Comparison of ENCODE assay signal across 26 cellular contexts in genomic region chr7:50391386-50391785, GRCh38. TPM values are rescaled to one million over a fixed set of nuclear protein-coding genes. Genes with fewer than 3 reads are reported as not detected.
A peak's percentile ranks its signal among the peaks of the same experiment; 100 is the strongest.
DNase-seq lines count a peak whose midpoint lies in the region; ATAC-seq, FAIRE-seq and TF ChIP-seq lines count a peak whose summit lies in the region.
"Had no signal": no experiment of that assay in that cellular context is flagged by ENCODE, and none has a peak within 500 bp of the region (broad histone marks: within the 10 kb centered on the region; RNA-seq: fewer than 3 reads in every experiment).

No MANE protein-coding gene starts in this region.

- peak overlapping the region; percentile 97 for H3K27ac Mint-ChIP-seq in activated CD4-positive, alpha-beta T cell treated with anti-CD3 and anti-CD28 coated beads, Interleukin-2, amount 10 ng/mL, durations not matched to agents 24 days and 14 days
- H3K27ac Mint-ChIP-seq in activated T-helper 1 cell treated with anti-CD3 and anti-CD28 coated beads, Interleukin-12 subunit alpha, Interleukin-12 subunit beta, Interleukin-2, Interleukin-4 antibody, amounts not matched to agents 30 ng/mL and 10 ng/mL and 1 ng/mL, durations not matched to agents 14 hours and 24 hours and 36 hours = peak overlapping the region; percentile 82
- peak overlapping the region; percentile 87 to 98 (median 95) for H3K27ac Mint-ChIP-seq in naive thymus-derived CD4-positive, alpha-beta T cell
- H3K27ac Mint-ChIP-seq in WTC11 = no peak overlapping the region
- H3K27ac Mint-ChIP-seq: GM23338 had no signal

- no peak for DNase-seq in activated CD4-positive, alpha-beta T cell treated with anti-CD3 and anti-CD28 coated beads, Interleukin-2, amount 10 ng/mL, durations not matched to agents 24 days and 14 days
- no peak for DNase-seq in activated CD4-positive, alpha-beta T cell treated with anti-CD3 and anti-CD28 coated beads for 48 hours
- DNase-seq in D721Med (ENCODE audit: insufficient read length, low spot score) (peak; percentile 47), DMS79 (lab: John Stamatoyannopoulos, UW) (no peak), WTC11 (ENCODE audit: low spot score) (no peak), Peyer's patch (no peak)
- DNase-seq in activated T-helper 1 cell treated with anti-CD3 and anti-CD28 coated beads, Interleukin-12 subunit alpha, Interleukin-12 subunit beta, Interleukin-2, Interleukin-4 antibody, amounts not matched to agents 30 ng/mL and 10 ng/mL and 1 ng/mL, durations not matched to agents 14 hours and 24 hours and 36 hours (ENCODE audit: low spot score) = no peak
- DNase-seq in naive thymus-derived CD4-positive, alpha-beta T cell = no peak
- DNase-seq: activated gamma-delta T cell; cerebellar nuclear complex; DMS53; effector CD8-positive, alpha-beta T cell; gastrocnemius medialis; IMR-90; mammary epithelial cell; NCI-H1417; NCI-H2107; NCI-H510A treated with DMSO at 0.1 percent for 48 hours; right lobe of liver; Right ventricle myocardium superior; stimulated activated CD4-positive, alpha-beta T cell treated with anti-CD3 and anti-CD28 coated beads, Interleukin-15, amount 100 ng/mL, for 24 hours had no signal

- peak; percentile 48 for FAIRE-seq in D721Med (lab: Jason Lieb, UNC)
- FAIRE-seq: A549, GM12892 had no signal

- TF ChIP-seq CTCF in D721Med (IDR thresholded peaks at IDR 0.05; ENCODE audit: insufficient read depth, missing control alignments) = no peak
- TF ChIP-seq CTCF in WTC11 (IDR thresholded peaks at IDR 0.05) = no peak
- no peak for TF ChIP-seq CTCF in Peyer's patch (IDR thresholded peaks at IDR 0.05)

- H3K4me3 Mint-ChIP-seq in activated CD4-positive, alpha-beta T cell treated with anti-CD3 and anti-CD28 coated beads, Interleukin-2, amount 10 ng/mL, durations not matched to agents 24 days and 14 days = peak overlapping the region; percentile 46
- H3K4me3 Mint-ChIP-seq in activated T-helper 1 cell treated with anti-CD3 and anti-CD28 coated beads, Interleukin-12 subunit alpha, Interleukin-12 subunit beta, Interleukin-2, Interleukin-4 antibody, amounts not matched to agents 30 ng/mL and 10 ng/mL and 1 ng/mL, durations not matched to agents 14 hours and 24 hours and 36 hours = peak overlapping the region; percentile 48
- H3K4me3 Mint-ChIP-seq in naive thymus-derived CD4-positive, alpha-beta T cell = peak overlapping the region in 9 of 10 donors; percentile 10 to 82 (median 52)
- no peak overlapping the region for H3K4me3 Mint-ChIP-seq in WTC11
- H3K4me3 Mint-ChIP-seq: GM23338 had no signal

- peaks cover 65 to 80% of the 10 kb centered on the region in 2 donors for H3K4me1 ChIP-seq in naive thymus-derived CD4-positive, alpha-beta T cell (ENCODE audit: control insufficient read depth in 2 of 2, insufficient read depth in 2 of 2, low read length in 2 of 2)
- peaks cover 0 to 28% (median 7%) of the 10 kb centered on the region in 4 donors for H3K4me1 ChIP-seq in Peyer's patch
- H3K4me1 ChIP-seq: A549, esophagus muscularis mucosa, gastrocnemius medialis, right lobe of liver had no signal

- no peaks in the 10 kb centered on the region for H3K27me3 ChIP-seq in naive thymus-derived CD4-positive, alpha-beta T cell (ENCODE audit: control insufficient read depth in 2 of 2, insufficient read depth in 2 of 2, low read length in 2 of 2)
- no peaks in the 10 kb centered on the region for H3K27me3 ChIP-seq in Peyer's patch
- H3K27me3 ChIP-seq: esophagus muscularis mucosa, gastrocnemius medialis, right lobe of liver had no signal

- peaks cover 73% of the 10 kb centered on the region for H3K4me1 Mint-ChIP-seq in activated CD4-positive, alpha-beta T cell treated with anti-CD3 and anti-CD28 coated beads, Interleukin-2, amount 10 ng/mL, durations not matched to agents 24 days and 14 days
- H3K4me1 Mint-ChIP-seq in activated T-helper 1 cell treated with anti-CD3 and anti-CD28 coated beads, Interleukin-12 subunit alpha, Interleukin-12 subunit beta, Interleukin-2, Interleukin-4 antibody, amounts not matched to agents 30 ng/mL and 10 ng/mL and 1 ng/mL, durations not matched to agents 14 hours and 24 hours and 36 hours (ENCODE audit: low read depth) = peaks cover 75% of the 10 kb centered on the region
- peaks cover 59 to 97% (median 93%) of the 10 kb centered on the region in 7 donors for H3K4me1 Mint-ChIP-seq in naive thymus-derived CD4-positive, alpha-beta T cell
- H3K4me1 Mint-ChIP-seq in WTC11 = peaks cover 14% of the 10 kb centered on the region
- H3K4me1 Mint-ChIP-seq: GM23338 had no signal

- TF ChIP-seq POLR2A in Peyer's patch (IDR thresholded peaks at IDR 0.05) = no peak

- H3K9me3 Mint-ChIP-seq in activated CD4-positive, alpha-beta T cell treated with anti-CD3 and anti-CD28 coated beads, Interleukin-2, amount 10 ng/mL, durations not matched to agents 24 days and 14 days = no peaks in the 10 kb centered on the region
- H3K9me3 Mint-ChIP-seq in activated T-helper 1 cell treated with anti-CD3 and anti-CD28 coated beads, Interleukin-12 subunit alpha, Interleukin-12 subunit beta, Interleukin-2, Interleukin-4 antibody, amounts not matched to agents 30 ng/mL and 10 ng/mL and 1 ng/mL, durations not matched to agents 14 hours and 24 hours and 36 hours = no peaks in the 10 kb centered on the region
- peaks cover 0 to 3% (median 0%) of the 10 kb centered on the region in 11 donors for H3K9me3 Mint-ChIP-seq in naive thymus-derived CD4-positive, alpha-beta T cell
- no peaks in the 10 kb centered on the region for H3K9me3 Mint-ChIP-seq in WTC11
- H3K9me3 Mint-ChIP-seq: GM23338 had no signal

- peak overlapping the region; percentile 60 for H3K27ac ChIP-seq in naive thymus-derived CD4-positive, alpha-beta T cell (ENCODE audit: low read depth, low read length)
- no peak overlapping the region for H3K27ac ChIP-seq in Peyer's patch
- H3K27ac ChIP-seq: A549, esophagus muscularis mucosa, gastrocnemius medialis, right lobe of liver, thoracic aorta had no signal

- no peaks in the 10 kb centered on the region for H3K9me3 ChIP-seq in naive thymus-derived CD4-positive, alpha-beta T cell (ENCODE audit: control insufficient read depth in 2 of 3, low read length in 3 of 3)
- no peaks in the 10 kb centered on the region for H3K9me3 ChIP-seq in Peyer's patch
- H3K9me3 ChIP-seq: A549, esophagus muscularis mucosa, gastrocnemius medialis, right lobe of liver, thoracic aorta had no signal

- intact Hi-C loops in activated CD4-positive, alpha-beta T cell treated with anti-CD3 and anti-CD28 coated beads, Interleukin-2, amount 10 ng/mL, durations not matched to agents 24 days and 14 days (cut with micrococcal nuclease) = no loop called here
- intact Hi-C loops in activated T-helper 1 cell treated with anti-CD3 and anti-CD28 coated beads, Interleukin-12 subunit alpha, Interleukin-12 subunit beta, Interleukin-2, Interleukin-4 antibody, amounts not matched to agents 30 ng/mL and 10 ng/mL and 1 ng/mL, durations not matched to agents 14 hours and 24 hours and 36 hours (cut with micrococcal nuclease) = no loop called here
- intact Hi-C loops in naive thymus-derived CD4-positive, alpha-beta T cell (cut with micrococcal nuclease) = no loop called here

- H3K36me3 ChIP-seq in naive thymus-derived CD4-positive, alpha-beta T cell (ENCODE audit: control insufficient read depth in 2 of 3, insufficient read depth in 3 of 3, low read length in 3 of 3) = peaks cover 35 to 83% (median 50%) of the 10 kb centered on the region in 3 experiments
- H3K36me3 ChIP-seq in Peyer's patch = peaks cover 0 to 3% (median 0%) of the 10 kb centered on the region in 3 donors
- H3K36me3 ChIP-seq: esophagus muscularis mucosa, gastrocnemius medialis, right lobe of liver, thoracic aorta had no signal

- CTCF ChIA-PET in naive thymus-derived CD4-positive, alpha-beta T cell (lab: Charles Lee) = no interaction called here
- CTCF ChIA-PET in WTC11 (lab: Charles Lee) = interaction anchor here (1.3 kb wide), 1 partner anchor 12 kb away, joined by 3 read pairs; no protein-coding TSS in a partner anchor

- no peak for ATAC-seq in naive thymus-derived CD4-positive, alpha-beta T cell
- ATAC-seq in WTC11 = no peak
- ATAC-seq: A549, gastrocnemius medialis, GM23338, right lobe of liver had no signal

- no peak overlapping the region for H3K4me3 ChIP-seq in naive thymus-derived CD4-positive, alpha-beta T cell (ENCODE audit: low read length)
- H3K4me3 ChIP-seq in Peyer's patch = no peak overlapping the region
- H3K4me3 ChIP-seq: A549, esophagus muscularis mucosa, gastrocnemius medialis, GM23338, right lobe of liver, thoracic aorta had no signal

- H3K27me3 Mint-ChIP-seq in activated CD4-positive, alpha-beta T cell treated with anti-CD3 and anti-CD28 coated beads, Interleukin-2, amount 10 ng/mL, durations not matched to agents 24 days and 14 days = no peaks in the 10 kb centered on the region
- H3K27me3 Mint-ChIP-seq in activated T-helper 1 cell treated with anti-CD3 and anti-CD28 coated beads, Interleukin-12 subunit alpha, Interleukin-12 subunit beta, Interleukin-2, Interleukin-4 antibody, amounts not matched to agents 30 ng/mL and 10 ng/mL and 1 ng/mL, durations not matched to agents 14 hours and 24 hours and 36 hours (ENCODE audit: insufficient read depth) = no peaks in the 10 kb centered on the region
- H3K27me3 Mint-ChIP-seq in naive thymus-derived CD4-positive, alpha-beta T cell = no peaks in the 10 kb centered on the region
- H3K27me3 Mint-ChIP-seq in WTC11 (ENCODE audit: low read depth) = no peaks in the 10 kb centered on the region

- POLR2A ChIA-PET in naive thymus-derived CD4-positive, alpha-beta T cell (lab: Charles Lee) = interaction anchor here (0.9 to 1.6 kb wide), 7 partner anchors 12 to 235 kb away, joined by 3 to 8 read pairs (median 4); partner anchors contain the start of gene IKZF1
- POLR2A ChIA-PET in WTC11 (lab: Charles Lee) = no interaction called here

- peaks cover 83% of the 10 kb centered on the region for H3K36me3 Mint-ChIP-seq in activated CD4-positive, alpha-beta T cell treated with anti-CD3 and anti-CD28 coated beads, Interleukin-2, amount 10 ng/mL, durations not matched to agents 24 days and 14 days (ENCODE audit: low read depth)
- H3K36me3 Mint-ChIP-seq in activated T-helper 1 cell treated with anti-CD3 and anti-CD28 coated beads, Interleukin-12 subunit alpha, Interleukin-12 subunit beta, Interleukin-2, Interleukin-4 antibody, amounts not matched to agents 30 ng/mL and 10 ng/mL and 1 ng/mL, durations not matched to agents 14 hours and 24 hours and 36 hours (ENCODE audit: low read depth) = peaks cover 67% of the 10 kb centered on the region
- H3K36me3 Mint-ChIP-seq in naive thymus-derived CD4-positive, alpha-beta T cell = peaks cover 36 to 82% (median 64%) of the 10 kb centered on the region in 5 donors
- H3K36me3 Mint-ChIP-seq in WTC11 = no peaks in the 10 kb centered on the region

RNA-seq across cellular contexts. Expression of gene FIGNL1, which starts 58.8 kb away (rescaled TPM):
- 44.7 and 47.4 TPM in 2 replicates for total RNA-seq in activated CD4-positive, alpha-beta T cell treated with anti-CD3 and anti-CD28 coated beads, Interleukin-2, amount 10 ng/mL, durations not matched to agents 24 days and 14 days
- total RNA-seq in activated T-helper 1 cell treated with anti-CD3 and anti-CD28 coated beads, Interleukin-12 subunit alpha, Interleukin-12 subunit beta, Interleukin-2, Interleukin-4 antibody, amounts not matched to agents 30 ng/mL and 10 ng/mL and 1 ng/mL, durations not matched to agents 14 hours and 24 hours and 36 hours = 41.6 and 45.4 TPM in 2 replicates
- total RNA-seq in naive thymus-derived CD4-positive, alpha-beta T cell = 10 to 100 TPM in 3 of 5 experiments, 1 to 10 TPM in 2; 7.7 to 30.2 (median 14.3) TPM
- polyA plus RNA-seq in naive thymus-derived CD4-positive, alpha-beta T cell = 10 to 100 TPM in 1 of 2 donors, 1 to 10 TPM in 1; 9.1 to 10.3 TPM
- total RNA-seq in WTC11 (2021) = 6.4 to 7.1 TPM (median 6.7 TPM) in 3 replicates
- 10 to 100 TPM in 1 of 4 donors, 1 to 10 TPM in 3; 5.5 to 12.4 (median 5.9) TPM for total RNA-seq in Peyer's patch
